ENCODE assay signal across 18 cellular contexts in the genomic region with DNA sequence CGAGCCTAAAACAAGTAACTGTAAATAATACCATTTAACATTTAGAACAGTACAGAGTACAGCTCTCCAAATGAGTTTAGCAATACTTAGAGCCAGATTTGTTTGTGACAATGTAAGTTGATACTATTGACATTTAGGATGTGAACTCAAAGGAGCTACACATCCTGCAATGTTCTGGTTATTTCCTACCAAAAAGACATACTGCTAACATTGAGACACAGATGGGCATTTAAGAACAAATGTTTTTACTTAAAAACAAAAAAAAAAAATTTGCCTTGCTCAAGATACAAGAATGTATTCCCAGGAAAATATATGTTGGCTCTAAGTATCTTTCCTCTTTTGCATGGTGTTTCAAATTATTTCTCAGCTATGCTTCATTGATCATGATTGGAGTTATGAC.
"Had no signal": no experiment of that assay in that cellular context is flagged by ENCODE, and none has a peak within 500 bp of the region (broad histone marks: within the 10 kb centered on the region; RNA-seq: fewer than 3 reads in every experiment).

No MANE protein-coding gene starts in this region.

- H3K36me3 ChIP-seq: gastroesophageal sphincter, heart left ventricle, left ventricle myocardium inferior, sigmoid colon, thoracic aorta, upper lobe of left lung had no signal

- H3K4me1 ChIP-seq: gastroesophageal sphincter, heart left ventricle, left ventricle myocardium inferior, sigmoid colon, upper lobe of left lung had no signal

- DNase-seq: activated CD4-positive, alpha-beta T cell treated with anti-CD3 and anti-CD28 coated beads, Interleukin-2, amount 50 U/mL, for 4 hours; activated gamma-delta T cell treated with Interleukin-2 at 50 U/mL for 16 hours; cerebellar nuclear complex; cortex of kidney; erythroblast; heart left ventricle; left ventricle myocardium inferior; mammary epithelial cell; midbrain; nephron progenitor cell; nucleus accumbens; sigmoid colon; stimulated activated CD4-positive, alpha-beta T cell treated with anti-CD3 and anti-CD28 coated beads, Interleukin-4, amount 100 ng/mL, for 4 hours; upper lobe of left lung had no signal

- H3K27me3 ChIP-seq: gastroesophageal sphincter, heart left ventricle, sigmoid colon, upper lobe of left lung had no signal

- H3K9me3 ChIP-seq: gastroesophageal sphincter, thoracic aorta, upper lobe of left lung had no signal

- ATAC-seq: activated naive CD4-positive, alpha-beta T cell treated with anti-CD3 and anti-CD28 coated beads, Interleukin-2, amount 50 U/mL, for 72 hours; gastroesophageal sphincter; heart left ventricle; stimulated activated memory B cell treated with anti-CD40 and anti-IgM and Interleukin-4, amounts not matched to agents 10 μg/mL and 1 μg/mL and 100 μg/mL, for 72 hours had no signal

- H3K4me3 ChIP-seq: gastroesophageal sphincter, heart left ventricle, left ventricle myocardium inferior, sigmoid colon, thoracic aorta, upper lobe of left lung had no signal
